Comparison of ENCODE assay signal across 28 cellular contexts in genomic region chr14:38973083-38973700, GRCh38.
"Had no signal": no experiment of that assay in that cellular context is flagged by ENCODE, and none has a peak within 500 bp of the region (broad histone marks: within the 10 kb centered on the region; RNA-seq: fewer than 3 reads in every experiment).

No MANE protein-coding gene starts in this region.

- H3K36me3 Mint-ChIP-seq: activated naive CD8-positive, alpha-beta T cell had no signal

- H3K4me3 Mint-ChIP-seq: activated B cell treated with CpG ODN at 0.5 μM for 24 hours; activated CD8-positive, alpha-beta T cell treated with anti-CD3 and anti-CD28 coated beads for 36 hours; activated naive CD8-positive, alpha-beta T cell; activated T-cell treated with anti-CD3 and anti-CD28 coated beads, Interleukin-2, amount 50 U/mL, for 4 hours; activated T-helper 17 cell treated with anti-CD3 and anti-CD28 coated beads, Interleukin-2, amount 50 U/mL, for 72 hours; effector memory CD8-positive, alpha-beta T cell had no signal

- H3K36me3 ChIP-seq: brain microvascular endothelial cell, esophagus muscularis mucosa, gastrocnemius medialis, WERI-Rb-1 had no signal

- H3K27ac Mint-ChIP-seq: activated B cell treated with CpG ODN at 0.5 μM for 24 hours; activated CD8-positive, alpha-beta T cell treated with anti-CD3 and anti-CD28 coated beads for 36 hours; activated naive CD8-positive, alpha-beta T cell; activated T-helper 17 cell treated with anti-CD3 and anti-CD28 coated beads, Interleukin-2, amount 50 U/mL, for 72 hours; effector memory CD8-positive, alpha-beta T cell had no signal

- H3K27me3 ChIP-seq: brain microvascular endothelial cell, esophagus muscularis mucosa, foreskin keratinocyte, gastrocnemius medialis had no signal

- H3K4me1 ChIP-seq: esophagus muscularis mucosa, foreskin keratinocyte, gastrocnemius medialis had no signal

- DNase-seq: activated B cell treated with CpG ODN at 0.5 μM for 24 hours; activated CD4-positive, alpha-beta T cell treated with anti-CD3 and anti-CD28 coated beads for 48 hours; activated CD4-positive, alpha-beta T cell treated with anti-CD3 and anti-CD28 coated beads, Interleukin-2, amount 50 U/mL, for 1 hour; activated CD4-positive, alpha-beta T cell treated with anti-CD3 and anti-CD28 coated beads, Interleukin-2, amount 50 U/mL, for 48 hours; activated CD8-positive, alpha-beta memory T cell treated with anti-CD3 and anti-CD28 coated beads for 24 hours; activated CD8-positive, alpha-beta T cell treated with anti-CD3 and anti-CD28 coated beads for 36 hours; activated effector memory CD4-positive, alpha-beta T cell treated with Interleukin-2 at 50 U/mL for 16 hours; activated gamma-delta T cell treated with Interleukin-2 at 50 U/mL for 16 hours; activated naive CD4-positive, alpha-beta T cell treated with anti-CD3 and anti-CD28 coated beads, Interleukin-2, amount 50 U/mL, for 16 hours; activated naive CD4-positive, alpha-beta T cell treated with Interleukin-2 at 50 U/mL for 16 hours; activated T-cell treated with anti-CD3 and anti-CD28 coated beads, Interleukin-2, amount 50 U/mL, for 4 hours; amniotic stem cell; anterior cingulate cortex; brain microvascular endothelial cell; caudate nucleus; cortex of kidney; dermis blood vessel endothelial cell; effector CD4-positive, alpha-beta T cell; effector memory CD8-positive, alpha-beta T cell; erythroblast; foreskin keratinocyte; gastrocnemius medialis; T-helper 2 cell; WERI-Rb-1 had no signal

- H3K27ac ChIP-seq: brain microvascular endothelial cell, esophagus muscularis mucosa, foreskin keratinocyte, gastrocnemius medialis, WERI-Rb-1 had no signal

- H3K4me1 Mint-ChIP-seq: activated B cell treated with CpG ODN at 0.5 μM for 24 hours; activated T-helper 17 cell treated with anti-CD3 and anti-CD28 coated beads, Interleukin-2, amount 50 U/mL, for 72 hours had no signal

- H3K9me3 ChIP-seq: gastrocnemius medialis had no signal

- ATAC-seq: activated CD4-positive, CD25-positive, alpha-beta regulatory T cell treated with anti-CD3 and anti-CD28 coated beads, Interleukin-2, amount 50 U/mL, for 24 hours; activated CD8-positive, alpha-beta T cell treated with anti-CD3 and anti-CD28 coated beads for 36 hours; activated T-cell treated with anti-CD3 and anti-CD28 coated beads, Interleukin-2, amount 50 U/mL, for 4 hours; activated T-helper 17 cell treated with anti-CD3 and anti-CD28 coated beads, Interleukin-2, amount 50 U/mL, for 72 hours; effector memory CD8-positive, alpha-beta T cell; foreskin keratinocyte; gastrocnemius medialis had no signal

- H3K27me3 Mint-ChIP-seq: activated B cell treated with CpG ODN at 0.5 μM for 24 hours; activated CD8-positive, alpha-beta T cell treated with anti-CD3 and anti-CD28 coated beads for 36 hours; activated naive CD8-positive, alpha-beta T cell had no signal

- H3K4me3 ChIP-seq: esophagus muscularis mucosa, gastrocnemius medialis had no signal
